23 cellular contexts compared by ENCODE assay signal in genomic region chr3:10432931-10433330, GRCh38.
A peak's percentile ranks its signal among the peaks of the same experiment; 100 is the strongest.
DNase-seq lines count a peak whose midpoint lies in the region; ATAC-seq, FAIRE-seq and TF ChIP-seq lines count a peak whose summit lies in the region.
"Had no signal": no experiment of that assay in that cellular context is flagged by ENCODE, and none has a peak within 500 bp of the region (broad histone marks: within the 10 kb centered on the region; RNA-seq: fewer than 3 reads in every experiment).

No MANE protein-coding gene starts in this region.

- no peak for TF ChIP-seq EP300 in A549 (IDR thresholded peaks at IDR 0.05)

- peaks cover 20% of the 10 kb centered on the region; the same call in 1 of the 2 replicates for H3K36me3 ChIP-seq in BLaER1
- no peaks in the 10 kb centered on the region for H3K36me3 ChIP-seq in psoas muscle (ENCODE audit: insufficient read depth in 1 of 2, low read depth in 1 of 2)

- H3K4me2 ChIP-seq in A549 (no peak overlapping the region), BLaER1 (peak overlapping the region; percentile 84)
- H3K4me2 ChIP-seq: PC-9 had no signal

- H3K9me3 ChIP-seq in A549 (no peaks in the 10 kb centered on the region), BLaER1 (no peaks in the 10 kb centered on the region), psoas muscle (no peaks in the 10 kb centered on the region)

- TF ChIP-seq RAD21 in A549 (conservative IDR thresholded peaks at IDR 0.05 in 1 of 2, IDR thresholded peaks at IDR 0.05 in 1 of 2): no peak

- no peak for FAIRE-seq in A549 (lab: Jason Lieb, UNC)
- FAIRE-seq: G401.6, GM12892 had no signal

- no peak for TF ChIP-seq POLR2A in A549 (IDR thresholded peaks at IDR 0.05; ENCODE audit: low read length)

- POLR2A ChIA-PET in A549 (lab: Yijun Ruan, JAX): no interaction called here

- DNase-seq in A549 (ENCODE audit: low read depth in 1 of 2, low spot score in 1 of 2) (no peak), choroid plexus epithelial cell (ENCODE audit: low read depth) (peak; percentile 27), psoas muscle (no peak), superior temporal gyrus (ENCODE audit: extremely low spot score) (no peak), ureter (ENCODE audit: low spot score) (no peak), NCI-H128 (lab: John Stamatoyannopoulos, UW; ENCODE audit: unreplicated experiment) (no peak)
- no peak for DNase-seq in activated CD4-positive, alpha-beta T cell treated with anti-CD3 and anti-CD28 coated beads, Interleukin-2, amount 50 U/mL, for 1 hour
- DNase-seq: Calu3; CD8-positive, alpha-beta memory T cell; GM23248; H9; HFFc6; Kasumi-1; NCI-H187 treated with DMSO at 0.1 percent for 48 hours; NCI-H446 treated with DMSO at 0.1 percent for 48 hours; PC-9; SHP77 treated with DMSO at 0.1 percent for 48 hours had no signal

- H3K4me1 ChIP-seq in A549 (no peaks in the 10 kb centered on the region), BLaER1 (peaks cover 100% of the 10 kb centered on the region), psoas muscle (peaks cover 64% of the 10 kb centered on the region)

- CTCF ChIA-PET in A549 (lab: Yijun Ruan, JAX): interaction anchor here (1.1 to 3.0 kb wide), 3 partner anchors 15 to 306 kb away, joined by 3 to 9 read pairs (median 3); no protein-coding TSS in a partner anchor

- ATAC-seq in A549 (peak; percentile 12 to 28; a peak in 2 of 6 replicates), psoas muscle (no peak)

- H3K27ac ChIP-seq in A549 (no peak overlapping the region), BLaER1 (peak overlapping the region; percentile 96), psoas muscle (peak overlapping the region; percentile 94)
- H3K27ac ChIP-seq: C4-2B, GM23248, PC-9, RWPE1, SK-N-MC had no signal

- 55% methylated on average over 2 of the region's 2 CpGs for WGBS in A549 (ENCODE audit: missing lambda C conversion rate)
- WGBS in psoas muscle, 3 donors: 49 to 64% (median 58%) methylated on average over 2 of the region's 2 CpGs

- H3K9ac ChIP-seq in BLaER1: peak overlapping the region; percentile 75
- H3K9ac ChIP-seq: GM23248 had no signal

- intact Hi-C loops in psoas muscle (cut with DNase I): loop anchor here in 1 of 2 donors (5.0 kb wide), 1 partner anchor 34 kb away; no protein-coding TSS in a partner anchor

- H3K4me3 ChIP-seq in A549 (no peak overlapping the region), BLaER1 (0 out of 2 replicates have a peak overlapping the region, but pooled peaks have one; percentile 5), choroid plexus epithelial cell (ENCODE audit: low read depth, low read length) (no peak overlapping the region), psoas muscle (no peak overlapping the region)
- H3K4me3 ChIP-seq: GM23248, PC-9, SK-N-MC had no signal

- no peaks in the 10 kb centered on the region for H4K20me1 ChIP-seq in BLaER1

- no peaks in the 10 kb centered on the region for H3K27me3 ChIP-seq in BLaER1
- no peaks in the 10 kb centered on the region for H3K27me3 ChIP-seq in psoas muscle (ENCODE audit: insufficient read depth in 3 of 3, low read length in 2 of 3)

- no peak for TF ChIP-seq CTCF in A549 (IDR thresholded peaks at IDR 0.05)
- TF ChIP-seq CTCF in choroid plexus epithelial cell (conservative IDR thresholded peaks at IDR 0.05; ENCODE audit: low read depth, low read length): no peak
- no peak for TF ChIP-seq CTCF in psoas muscle (IDR thresholded peaks at IDR 0.05)

TF ChIP-seq in A549, 52 proteins besides CTCF, POLR2A, EP300 and RAD21:
- TF ChIP-seq, protein P1, sequence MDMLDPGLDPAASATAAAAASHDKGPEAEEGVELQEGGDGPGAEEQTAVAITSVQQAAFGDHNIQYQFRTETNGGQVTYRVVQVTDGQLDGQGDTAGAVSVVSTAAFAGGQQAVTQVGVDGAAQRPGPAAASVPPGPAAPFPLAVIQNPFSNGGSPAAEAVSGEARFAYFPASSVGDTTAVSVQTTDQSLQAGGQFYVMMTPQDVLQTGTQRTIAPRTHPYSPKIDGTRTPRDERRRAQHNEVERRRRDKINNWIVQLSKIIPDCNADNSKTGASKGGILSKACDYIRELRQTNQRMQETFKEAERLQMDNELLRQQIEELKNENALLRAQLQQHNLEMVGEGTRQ (IDR thresholded peaks at IDR 0.05): no peak
- TF ChIP-seq, protein P2, sequence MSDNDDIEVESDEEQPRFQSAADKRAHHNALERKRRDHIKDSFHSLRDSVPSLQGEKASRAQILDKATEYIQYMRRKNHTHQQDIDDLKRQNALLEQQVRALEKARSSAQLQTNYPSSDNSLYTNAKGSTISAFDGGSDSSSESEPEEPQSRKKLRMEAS (IDR thresholded peaks at IDR 0.05): no peak
- TF ChIP-seq NPAS2 (CRISPR knock-in tag; IDR thresholded peaks at IDR 0.05; ENCODE audit: borderline replicate concordance) (no peak), MYC (IDR thresholded peaks at IDR 0.05; ENCODE audit: borderline replicate concordance, low read length) (no peak), TP53 (CRISPR knock-in tag; IDR thresholded peaks at IDR 0.05) (no peak), FOSB (CRISPR knock-in tag; IDR thresholded peaks at IDR 0.05) (no peak), MAFK (IDR thresholded peaks at IDR 0.05; ENCODE audit: partially characterized antibody) (no peak), JUNB (IDR thresholded peaks at IDR 0.05) (no peak), HDAC2 (IDR thresholded peaks at IDR 0.05) (no peak), NR3C1 (IDR thresholded peaks at IDR 0.05) (no peak), ZNF302 (CRISPR knock-in tag; IDR thresholded peaks at IDR 0.05) (no peak), GATA3 (IDR thresholded peaks at IDR 0.05; ENCODE audit: borderline replicate concordance) (no peak), BHLHE40 (IDR thresholded peaks at IDR 0.05; ENCODE audit: low read depth, low read length) (no peak)
TF ChIP-seq in A549: peak in this region for 0.

Comparison
In these comparisons a context has a peak if more than half of its experiments do, and no peak if none do; other contexts are left out.
1. ATAC-seq: peak in A549 (2 of 2); none in psoas muscle (0 of 4).
2. H3K27ac ChIP-seq: peak in BLaER1 (single experiment) and psoas muscle (single experiment); none in A549 (0 of 2).